Comparison of ENCODE assay signal across 1 cellular context in genomic region chr7:34577934-34578333, GRCh38.
DNase-seq lines count a peak whose midpoint lies in the region; ATAC-seq, FAIRE-seq and TF ChIP-seq lines count a peak whose summit lies in the region.
"Not testable (repeated sequence)": the region's sequence is repeated elsewhere in the genome, so short reads cannot be mapped to it uniquely, and the experiment has no call there.

No MANE protein-coding gene starts in this region.

- not testable (repeated sequence) for TF ChIP-seq EP300 in HepG2 (IDR thresholded peaks at IDR 0.05; ENCODE audit: low read depth in 2 of 2, low read length in 2 of 2); HepG2 (CRISPR knock-in tag; IDR thresholded peaks at IDR 0.05; ENCODE audit: borderline replicate concordance)

- H3K4me3 ChIP-seq in HepG2 (replicated peaks in 1 of 3; ENCODE audit: insufficient read depth in 1 of 3, low read depth in 2 of 3, low read length in 3 of 3), result not testable (repeated sequence)

- not testable (repeated sequence) for H3K36me3 ChIP-seq in HepG2 (replicated peaks in 1 of 2; ENCODE audit: control insufficient read depth in 1 of 2, insufficient read depth in 2 of 2, low read length in 2 of 2)

- not testable (repeated sequence) for H3K79me2 ChIP-seq in HepG2 (ENCODE audit: insufficient read depth, low read length)

- not testable (repeated sequence) for H3K4me2 ChIP-seq in HepG2 (ENCODE audit: low read depth, low read length)

- FAIRE-seq in HepG2 (lab: Jason Lieb, UNC), result not testable (repeated sequence)

- ATAC-seq in HepG2, result not testable (repeated sequence)

- not testable (repeated sequence) for H3K27me3 ChIP-seq in HepG2 (ENCODE audit: control insufficient read depth in 1 of 2, insufficient read depth in 2 of 2, low read length in 2 of 2)

- not testable (repeated sequence) for TF ChIP-seq CTCF in HepG2 (CRISPR knock-in tag; IDR thresholded peaks at IDR 0.05)

- H3K9ac ChIP-seq in HepG2 (ENCODE audit: insufficient read depth, low read depth, low read length), result not testable (repeated sequence)

- WGBS in HepG2 (ENCODE audit: low lambda C conversion rate), result 73% methylated on average over 1 of the region's 1 CpG

- BruUV-seq in HepG2 (replicated peaks; lab: Mats Ljungman, UMichigan), result not testable (repeated sequence)

- CTCF ChIA-PET in HepG2 (lab: Yijun Ruan, JAX; ENCODE audit: low intra/inter-chr PET ratio, low total read pairs), result not testable (repeated sequence)

- TF ChIP-seq RAD21 in HepG2 (CRISPR knock-in tag; IDR thresholded peaks at IDR 0.05), result not testable (repeated sequence)

- peak; percentile 31 for DNase-seq in HepG2 (ENCODE audit: low spot score)

- not testable (repeated sequence) for H4K20me1 ChIP-seq in HepG2 (ENCODE audit: insufficient read depth, low read length)

- not testable (repeated sequence) for H2AFZ ChIP-seq in HepG2 (ENCODE audit: low read length)

- TF ChIP-seq POLR2A in HepG2 (IDR thresholded peaks at IDR 0.05; ENCODE audit: insufficient read depth in 1 of 2, low read depth in 2 of 2, low read length in 2 of 2), result not testable (repeated sequence)

- in situ Hi-C loops in HepG2 (cut with HindIII; ENCODE audit: extremely low pct_ligation_motif_present, low pct_unique_long_range_greater_than_20kb), result not testable (repeated sequence)

- not testable (repeated sequence) for H3K4me1 ChIP-seq in HepG2 (ENCODE audit: insufficient read depth, low read length)

- POLR2A ChIA-PET in HepG2 (lab: Yijun Ruan, JAX), result not testable (repeated sequence)

- H3K27ac ChIP-seq in HepG2 (ENCODE audit: extremely low read length, insufficient read depth, low read length), result not testable (repeated sequence)

- not testable (repeated sequence) for H3K9me3 ChIP-seq in HepG2 (ENCODE audit: low read length)

- intact Hi-C loops in HepG2 (cut with micrococcal nuclease; ENCODE audit: unreplicated experiment), result not testable (repeated sequence)

TF ChIP-seq in HepG2, 621 proteins besides CTCF, POLR2A, EP300 and RAD21 (continues in another document):
- 0 out of 2 replicates have a peak, but pooled peaks have one; percentile 52 for TF ChIP-seq ZNF644 (CRISPR knock-in tag; IDR thresholded peaks at IDR 0.05; ENCODE audit: low read depth)
- TF ChIP-seq PAXIP1 (CRISPR knock-in tag; conservative IDR thresholded peaks at IDR 0.05), result peak; percentile 32; the same call in 1 of the 2 replicates
- TF ChIP-seq NCOA2 (CRISPR knock-in tag; IDR thresholded peaks at IDR 0.05), result peak; percentile 26; the same call in 1 of the 2 replicates
- TF ChIP-seq TCF7 (IDR thresholded peaks at IDR 0.05; ENCODE audit: low read depth), result peak; percentile 64
- 0 out of 2 replicates have a peak, but pooled peaks have one; percentile 4 for TF ChIP-seq FOXP1 (IDR thresholded peaks at IDR 0.05)
- TF ChIP-seq FOXP1 (CRISPR knock-in tag; IDR thresholded peaks at IDR 0.05), result peak; percentile 79
- peak; percentile 46; the same call in 1 of the 2 replicates for TF ChIP-seq HOMEZ (CRISPR knock-in tag; IDR thresholded peaks at IDR 0.05; ENCODE audit: low read depth)
- 0 out of 2 replicates have a peak, but pooled peaks have one; percentile 25 for TF ChIP-seq ELF3 (CRISPR knock-in tag; IDR thresholded peaks at IDR 0.05)
- peak; percentile 45; the same call in 1 of the 2 replicates for TF ChIP-seq BCL6 (CRISPR knock-in tag; IDR thresholded peaks at IDR 0.05)
- peak; percentile 92 for TF ChIP-seq SOX5 (CRISPR knock-in tag; IDR thresholded peaks at IDR 0.05; ENCODE audit: borderline replicate concordance)
- peak; percentile 82 for TF ChIP-seq FOXK1 (CRISPR knock-in tag; IDR thresholded peaks at IDR 0.05; ENCODE audit: borderline replicate concordance, low read depth)
- peak; percentile 84 for TF ChIP-seq CEBPG (CRISPR knock-in tag; IDR thresholded peaks at IDR 0.05)
- peak; percentile 73 for TF ChIP-seq GATAD2A (CRISPR knock-in tag; IDR thresholded peaks at IDR 0.05)
- TF ChIP-seq ATF4 (CRISPR knock-in tag; IDR thresholded peaks at IDR 0.05), result peak in 1 of 2 experiments; percentile 56; a peak in 1 of 4 replicates
- peak; percentile 31; the same call in 1 of the 2 replicates for TF ChIP-seq ONECUT2 (CRISPR knock-in tag; IDR thresholded peaks at IDR 0.05)
- TF ChIP-seq RCOR2 (CRISPR knock-in tag; IDR thresholded peaks at IDR 0.05), result peak; percentile 42; the same call in 1 of the 2 replicates
- TF ChIP-seq ARID5B (CRISPR knock-in tag; IDR thresholded peaks at IDR 0.05), result peak; percentile 90
